In the genomic region with DNA sequence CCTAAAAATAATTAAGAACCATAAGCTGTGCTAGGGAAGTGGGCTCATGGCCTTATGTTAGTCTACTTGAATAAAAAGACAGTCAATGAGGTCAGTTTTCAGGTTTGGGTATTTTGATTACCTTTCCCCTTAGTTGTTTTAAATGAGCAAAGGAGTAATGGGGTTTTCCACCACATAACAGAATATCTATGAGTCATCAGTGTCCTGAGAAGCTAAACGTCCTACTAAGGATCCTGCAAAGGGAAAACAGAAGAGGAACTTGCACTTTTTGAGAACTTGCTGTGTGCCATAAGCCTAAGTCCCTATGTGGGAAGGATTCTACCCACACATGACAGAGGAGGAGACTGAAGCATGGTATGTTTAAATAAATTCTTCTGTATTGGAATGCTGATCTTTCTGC, we compare ENCODE assay signal across 16 cellular contexts.
"Had no signal": no experiment of that assay in that cellular context is flagged by ENCODE, and none has a peak within 500 bp of the region (broad histone marks: within the 10 kb centered on the region; RNA-seq: fewer than 3 reads in every experiment).

No MANE protein-coding gene starts in this region.

- H3K4me3 ChIP-seq: left lung, ovary, prostate gland, spleen, upper lobe of left lung had no signal

- ATAC-seq: foreskin keratinocyte, left lung, natural killer cell had no signal

- DNase-seq: activated CD4-positive, alpha-beta T cell treated with anti-CD3 and anti-CD28 coated beads for 1 hour; activated gamma-delta T cell treated with Interleukin-2 at 50 U/mL for 16 hours; activated T-cell treated with anti-CD3 and anti-CD28 coated beads, Interleukin-2, amount 50 U/mL, for 1 hour; anterior cingulate cortex; caudate nucleus; effector memory CD4-positive, alpha-beta T cell; left lung; midbrain; natural killer cell; ovary; spleen; stimulated activated CD4-positive, alpha-beta T cell treated with anti-CD3 and anti-CD28 coated beads, Interleukin-4, amount 100 ng/mL, for 1 hour; stimulated activated naive CD4-positive, alpha-beta T cell treated with Interleukin-2 at 50 U/mL for 16 hours; upper lobe of left lung had no signal
